In genomic region chr14:34368115-34368970, GRCh38 we compare ENCODE assay signal across 1 cellular context.
TF ChIP-seq lines count a peak whose summit lies in the region.

No MANE protein-coding gene starts in this region.

TF ChIP-seq in HepG2, 621 proteins besides CTCF, POLR2A, EP300 and RAD21 (continued from another document):
- TF ChIP-seq, protein P1, sequence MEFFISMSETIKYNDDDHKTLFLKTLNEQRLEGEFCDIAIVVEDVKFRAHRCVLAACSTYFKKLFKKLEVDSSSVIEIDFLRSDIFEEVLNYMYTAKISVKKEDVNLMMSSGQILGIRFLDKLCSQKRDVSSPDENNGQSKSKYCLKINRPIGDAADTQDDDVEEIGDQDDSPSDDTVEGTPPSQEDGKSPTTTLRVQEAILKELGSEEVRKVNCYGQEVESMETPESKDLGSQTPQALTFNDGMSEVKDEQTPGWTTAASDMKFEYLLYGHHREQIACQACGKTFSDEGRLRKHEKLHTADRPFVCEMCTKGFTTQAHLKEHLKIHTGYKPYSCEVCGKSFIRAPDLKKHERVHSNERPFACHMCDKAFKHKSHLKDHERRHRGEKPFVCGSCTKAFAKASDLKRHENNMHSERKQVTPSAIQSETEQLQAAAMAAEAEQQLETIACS (CRISPR knock-in tag; IDR thresholded peaks at IDR 0.05): no peak
